Comparison of ENCODE assay signal across 20 cellular contexts in the genomic region with DNA sequence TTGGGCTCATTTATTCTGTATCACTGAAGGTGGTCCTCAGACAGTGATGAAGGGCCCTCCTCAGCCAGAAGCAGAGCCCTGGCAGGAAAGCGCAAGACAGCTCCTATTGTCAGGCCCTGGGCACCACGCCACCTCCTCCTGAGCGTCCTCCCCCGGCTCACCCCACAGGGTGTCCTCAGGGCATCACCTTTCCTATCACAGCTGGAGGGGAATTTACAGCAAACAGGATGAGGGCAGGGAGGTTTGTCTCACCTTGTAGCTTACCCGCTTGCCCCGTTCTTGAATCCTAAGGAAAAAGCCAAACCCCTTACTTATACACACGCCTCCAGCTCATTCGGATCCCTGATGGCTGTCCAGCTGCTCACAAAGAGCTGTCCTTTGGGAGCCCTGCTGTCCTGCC. TPM values are rescaled to one million over a fixed set of nuclear protein-coding genes. Genes with fewer than 3 reads are reported as not detected.
DNase-seq lines count a peak whose midpoint lies in the region; ATAC-seq, FAIRE-seq and TF ChIP-seq lines count a peak whose summit lies in the region.
"Had no signal": no experiment of that assay in that cellular context is flagged by ENCODE, and none has a peak within 500 bp of the region (broad histone marks: within the 10 kb centered on the region; RNA-seq: fewer than 3 reads in every experiment).

No MANE protein-coding gene starts in this region.

- H3K4me3 ChIP-seq in astrocyte (ENCODE audit: insufficient read depth, low read depth, low read length) (no peak overlapping the region), OCI-LY7 (ENCODE audit: low read depth, low read length, poor library complexity, severe bottlenecking) (no peak overlapping the region)
- H3K4me3 ChIP-seq: BLaER1, SJSA1 had no signal

- H3K36me3 ChIP-seq in astrocyte (ENCODE audit: insufficient read depth, low read length) (no peaks in the 10 kb centered on the region), OCI-LY7 (ENCODE audit: insufficient read depth, low read length) (no peaks in the 10 kb centered on the region)
- H3K36me3 ChIP-seq: BLaER1, SJSA1 had no signal

- DNase-seq in COR-L47 (lab: John Stamatoyannopoulos, UW) (peak; percentile 15), NCI-H226 (peak; percentile 26), astrocyte (ENCODE audit: low read depth) (no peak), OCI-LY7 (ENCODE audit: low spot score) (no peak), T-cell (no peak), ureter (ENCODE audit: low spot score) (no peak)
- DNase-seq: Calu3; CD8-positive, alpha-beta T cell; DMS53; EL; KG1; NCI-H1694 treated with DMSO at 0.1 percent for 48 hours; NK-92 treated with Interleukin-12 subunit alpha and Interleukin-12 subunit beta, amount 100 ng/mL, for 24 hours; T-helper 17 cell had no signal

- no TSS peak for BruUV-seq in OCI-LY7 (replicated peaks; lab: Mats Ljungman, UMichigan)

- H3K27me3 Mint-ChIP-seq in astrocyte (ENCODE audit: low read depth, unreplicated experiment) (peaks cover 10% of the 10 kb centered on the region), T-cell (peaks cover 7 to 10% of the 10 kb centered on the region in 2 donors)

- H2AFZ ChIP-seq in astrocyte (ENCODE audit: low read depth, low read length) (no peak overlapping the region), OCI-LY7 (ENCODE audit: low read length) (no peak overlapping the region)

- CTCF ChIA-PET in OCI-LY7 (lab: Charles Lee; ENCODE audit: unreplicated experiment) (no interaction called here), T-cell (lab: Charles Lee) (no interaction called here)

- no peak for ATAC-seq in T-cell (replicated peaks in 1 of 4)
- ATAC-seq: CD8-positive, alpha-beta T cell; HCT116; Right ventricle myocardium inferior; T-helper 17 cell had no signal

- H3K27me3 ChIP-seq in astrocyte (ENCODE audit: insufficient read depth, low read length): no peaks in the 10 kb centered on the region
- H3K27me3 ChIP-seq: BLaER1, SJSA1 had no signal

- TF ChIP-seq CTCF in C4-2B (conservative IDR thresholded peaks at IDR 0.05): no peak
- no peak for TF ChIP-seq CTCF in astrocyte (IDR thresholded peaks at IDR 0.05; ENCODE audit: insufficient read depth, low read depth, low read length)
- no peak for TF ChIP-seq CTCF in OCI-LY7 (conservative IDR thresholded peaks at IDR 0.05; ENCODE audit: low read length)

- peak overlapping the region; percentile 47 for H3K27ac Mint-ChIP-seq in astrocyte (ENCODE audit: unreplicated experiment)
- H3K27ac Mint-ChIP-seq in T-cell: no peak overlapping the region
- H3K27ac Mint-ChIP-seq: CD8-positive, alpha-beta T cell; T-helper 17 cell had no signal

- H3K9ac ChIP-seq in astrocyte (ENCODE audit: low read length): no peak overlapping the region
- H3K9ac ChIP-seq: BLaER1 had no signal

- H3K4me3 Mint-ChIP-seq in astrocyte (ENCODE audit: unreplicated experiment): no peak overlapping the region
- no peak overlapping the region for H3K4me3 Mint-ChIP-seq in T-cell
- H3K4me3 Mint-ChIP-seq: CD8-positive, alpha-beta T cell; T-helper 17 cell had no signal

- H3K9me2 ChIP-seq in OCI-LY7 (ENCODE audit: insufficient read depth, low read length): no peaks in the 10 kb centered on the region

- peaks cover 5% of the 10 kb centered on the region for H3K9me3 Mint-ChIP-seq in astrocyte (ENCODE audit: unreplicated experiment)
- no peaks in the 10 kb centered on the region for H3K9me3 Mint-ChIP-seq in T-cell
- H3K9me3 Mint-ChIP-seq: CD8-positive, alpha-beta T cell had no signal

- H3K36me3 Mint-ChIP-seq in astrocyte (ENCODE audit: low read depth, unreplicated experiment) (no peaks in the 10 kb centered on the region), T-cell (no peaks in the 10 kb centered on the region)
- H3K36me3 Mint-ChIP-seq: CD8-positive, alpha-beta T cell had no signal

- H3K4me2 ChIP-seq in astrocyte (ENCODE audit: low read length) (no peak overlapping the region), OCI-LY7 (ENCODE audit: low read length) (no peak overlapping the region)
- H3K4me2 ChIP-seq: BLaER1 had no signal

- H3K27ac ChIP-seq in C4-2B: peak overlapping the region; percentile 18; the same call in 1 of the 2 replicates
- no peak overlapping the region for H3K27ac ChIP-seq in astrocyte (ENCODE audit: low read depth, low read length)
- no peak overlapping the region for H3K27ac ChIP-seq in OCI-LY7 (ENCODE audit: low read depth, low read length, poor library complexity, severe bottlenecking)
- H3K27ac ChIP-seq: BLaER1, SJSA1 had no signal

- no peaks in the 10 kb centered on the region for H4K20me1 ChIP-seq in astrocyte (ENCODE audit: insufficient read depth, low read length)
- no peaks in the 10 kb centered on the region for H4K20me1 ChIP-seq in OCI-LY7 (ENCODE audit: insufficient read depth, low read length)
- H4K20me1 ChIP-seq: BLaER1 had no signal

- no peak for FAIRE-seq in astrocyte (lab: Jason Lieb, UNC)
- FAIRE-seq: H1 had no signal

- POLR2A ChIA-PET in OCI-LY7 (lab: Charles Lee) (no interaction called here), T-cell (lab: Charles Lee) (no interaction called here)

- no peaks in the 10 kb centered on the region for H3K4me1 Mint-ChIP-seq in astrocyte (ENCODE audit: low read depth, unreplicated experiment)
- H3K4me1 Mint-ChIP-seq in T-cell: peaks cover 0 to 10% (median 3%) of the 10 kb centered on the region in 3 donors

- H3K4me1 ChIP-seq in astrocyte (ENCODE audit: insufficient read depth, low read length) (no peaks in the 10 kb centered on the region), OCI-LY7 (ENCODE audit: insufficient read depth, low read length, poor library complexity, severe bottlenecking) (no peaks in the 10 kb centered on the region)
- H3K4me1 ChIP-seq: BLaER1, SJSA1 had no signal

- intact Hi-C loops in OCI-LY7 (cut with micrococcal nuclease; ENCODE audit: unreplicated experiment): no loop called here

- H3K79me2 ChIP-seq in astrocyte (ENCODE audit: insufficient read depth, low read length): no peaks in the 10 kb centered on the region
- no peaks in the 10 kb centered on the region for H3K79me2 ChIP-seq in OCI-LY7 (ENCODE audit: insufficient read depth, low read depth, low read length)

- H3K9me3 ChIP-seq in astrocyte (ENCODE audit: insufficient read depth, low read depth, low read length) (no peaks in the 10 kb centered on the region), OCI-LY7 (ENCODE audit: low read length) (no peaks in the 10 kb centered on the region)
- H3K9me3 ChIP-seq: SJSA1 had no signal

RNA-seq across cellular contexts. Expression of a gene that starts 50.2 kb away (rescaled TPM):
- total RNA-seq in astrocyte: 35.6 and 35.9 TPM in 2 replicates
- 6.4 and 9.5 TPM in 2 replicates for total RNA-seq in OCI-LY7 (2014; rRNA removed; shearing (Covaris generic))
- 6.5 and 7.8 TPM in 2 replicates for total RNA-seq in OCI-LY7 (2022)
- total RNA-seq in T-cell: 1 to 10 TPM; 5.0 to 6.4 (median 6.1) TPM
- 16.8 TPM for total RNA-seq in ureter

Comparison
In these comparisons a context has a peak if more than half of its experiments do, and no peak if none do; other contexts are left out.
1. DNase-seq: peak in COR-L47 (single experiment) and NCI-H226 (single experiment); none in astrocyte (single experiment), OCI-LY7 (single experiment), T-cell (0 of 34) and ureter (single experiment).